ENCODE assay signal across 15 cellular contexts in the genomic region with DNA sequence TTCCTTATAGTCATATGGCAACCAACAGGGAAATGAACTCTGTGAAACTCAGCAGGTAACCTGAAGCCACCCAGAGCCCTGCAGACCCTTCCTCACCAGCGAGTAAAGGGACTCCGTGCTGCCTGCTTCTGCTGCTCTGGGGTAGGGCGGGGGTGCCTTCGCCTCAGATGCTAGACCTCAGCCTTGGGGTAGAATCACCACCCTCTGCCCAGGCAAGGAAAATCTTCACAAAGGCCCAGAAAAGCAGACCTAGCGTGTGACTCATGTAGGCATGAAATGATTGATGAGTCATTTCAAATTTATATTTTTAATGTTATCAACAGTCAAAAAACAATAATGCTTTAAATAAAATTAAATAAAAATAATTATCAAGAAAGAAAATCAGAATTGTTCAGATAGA. TPM values are rescaled to one million over a fixed set of nuclear protein-coding genes. Genes with fewer than 3 reads are reported as not detected.
DNase-seq lines count a peak whose midpoint lies in the region; ATAC-seq and TF ChIP-seq lines count a peak whose summit lies in the region.
"Had no signal": no experiment of that assay in that cellular context is flagged by ENCODE, and none has a peak within 500 bp of the region (broad histone marks: within the 10 kb centered on the region; RNA-seq: fewer than 3 reads in every experiment).

No MANE protein-coding gene starts in this region.

- TF ChIP-seq POLR2A in Peyer's patch (IDR thresholded peaks at IDR 0.05) = no peak

- peaks cover 28% of the 10 kb centered on the region for H3K36me3 Mint-ChIP-seq in activated T-helper 2 cell treated with anti-CD3 and anti-CD28 coated beads, Interferon-gamma antibody, Interleukin-2, Interleukin-4, amounts not matched to agents 10 μg/mL and 5 μg/mL and 100 μg/mL, durations not matched to agents 14 hours and 24 hours and 36 hours (ENCODE audit: low read depth)

- no peak for DNase-seq in activated T-helper 2 cell treated with anti-CD3 and anti-CD28 coated beads, Interferon-gamma antibody, Interleukin-2, Interleukin-4, amounts not matched to agents 10 μg/mL and 5 μg/mL and 100 μg/mL, durations not matched to agents 14 hours and 24 hours and 36 hours (ENCODE audit: low spot score)
- DNase-seq in lower lobe of right lung (no peak), AG08396 (ENCODE audit: low spot score) (no peak), colonic mucosa (no peak), glomerular visceral epithelial cell (ENCODE audit: extremely low spot score) (no peak), Peyer's patch (no peak)
- DNase-seq: H9, Kasumi-1, NCI-H226 had no signal

- no peak for TF ChIP-seq CTCF in lower lobe of right lung (IDR thresholded peaks at IDR 0.05)
- no peak for TF ChIP-seq CTCF in colonic mucosa (IDR thresholded peaks at IDR 0.05)
- no peak for TF ChIP-seq CTCF in Peyer's patch (IDR thresholded peaks at IDR 0.05)

- peak; percentile 13 for ATAC-seq in HG02938 (IDR thresholded peaks at IDR 0.05; ENCODE audit: unreplicated experiment)
- ATAC-seq in lower lobe of right lung = no peak

- peak overlapping the region in 9 of 11 experiments; percentile 71 to 87 (median 79); a peak in 16 of 22 replicates for H3K27ac ChIP-seq in BLaER1 treated with 17β-estradiol and CSF1 and Interleukin-3, amounts not matched to agents 10 nM and 100 nM
- H3K27ac ChIP-seq in lower lobe of right lung = peak overlapping the region; percentile 31
- H3K27ac ChIP-seq in colonic mucosa = no peak overlapping the region
- peak overlapping the region in 1 of 4 donors; percentile 0 for H3K27ac ChIP-seq in Peyer's patch
- H3K27ac ChIP-seq: C4-2B, cardiac muscle cell had no signal

- H3K4me3 Mint-ChIP-seq in activated T-helper 2 cell treated with anti-CD3 and anti-CD28 coated beads, Interferon-gamma antibody, Interleukin-2, Interleukin-4, amounts not matched to agents 10 μg/mL and 5 μg/mL and 100 μg/mL, durations not matched to agents 14 hours and 24 hours and 36 hours (ENCODE audit: low read depth) = no peak overlapping the region
- H3K4me3 Mint-ChIP-seq: H9, nephron had no signal

- no peaks in the 10 kb centered on the region for H3K27me3 Mint-ChIP-seq in activated T-helper 2 cell treated with anti-CD3 and anti-CD28 coated beads, Interferon-gamma antibody, Interleukin-2, Interleukin-4, amounts not matched to agents 10 μg/mL and 5 μg/mL and 100 μg/mL, durations not matched to agents 14 hours and 24 hours and 36 hours (ENCODE audit: low read depth)

- H3K27me3 ChIP-seq in BLaER1 treated with 17β-estradiol and CSF1 and Interleukin-3, amounts not matched to agents 10 nM and 100 nM = no peaks in the 10 kb centered on the region
- no peaks in the 10 kb centered on the region for H3K27me3 ChIP-seq in lower lobe of right lung (ENCODE audit: low read depth)
- H3K27me3 ChIP-seq in colonic mucosa = no peaks in the 10 kb centered on the region
- H3K27me3 ChIP-seq in Peyer's patch = no peaks in the 10 kb centered on the region
- H3K27me3 ChIP-seq: cardiac muscle cell, suprapubic skin had no signal

- peaks cover 1 to 9% (median 5%) of the 10 kb centered on the region in 11 experiments; a peak in 19 of 22 replicates for H3K9me3 ChIP-seq in BLaER1 treated with 17β-estradiol and CSF1 and Interleukin-3, amounts not matched to agents 10 nM and 100 nM (replicated peaks in 1 of 11)
- H3K9me3 ChIP-seq in lower lobe of right lung = no peaks in the 10 kb centered on the region
- H3K9me3 ChIP-seq in colonic mucosa = no peaks in the 10 kb centered on the region
- H3K9me3 ChIP-seq in Peyer's patch = no peaks in the 10 kb centered on the region
- H3K9me3 ChIP-seq: suprapubic skin had no signal

- no peak overlapping the region for H3K4me3 ChIP-seq in BLaER1 treated with 17β-estradiol and CSF1 and Interleukin-3, amounts not matched to agents 10 nM and 100 nM
- H3K4me3 ChIP-seq in lower lobe of right lung (no peak overlapping the region), colonic mucosa (no peak overlapping the region), Peyer's patch (no peak overlapping the region)
- H3K4me3 ChIP-seq: cardiac muscle cell, suprapubic skin had no signal

- intact Hi-C loops in activated T-helper 2 cell treated with anti-CD3 and anti-CD28 coated beads, Interferon-gamma antibody, Interleukin-2, Interleukin-4, amounts not matched to agents 10 μg/mL and 5 μg/mL and 100 μg/mL, durations not matched to agents 14 hours and 24 hours and 36 hours (cut with micrococcal nuclease) = loop anchor here (10.0 kb wide), 1 partner anchor 356 kb away; the partner anchor contains the start of genes NT5DC2 and UQCC5
- intact Hi-C loops in lower lobe of right lung (cut with DNase I) (no loop called here), colonic mucosa (cut with DNase I) (no loop called here)

- peaks cover 47 to 62% (median 58%) of the 10 kb centered on the region in 10 experiments for H3K4me1 ChIP-seq in BLaER1 treated with 17β-estradiol and CSF1 and Interleukin-3, amounts not matched to agents 10 nM and 100 nM
- H3K4me1 ChIP-seq in lower lobe of right lung (peaks cover 73% of the 10 kb centered on the region), colonic mucosa (no peaks in the 10 kb centered on the region), Peyer's patch (peaks cover 0 to 43% (median 6%) of the 10 kb centered on the region in 4 donors)

- peak overlapping the region; percentile 51 for H3K27ac Mint-ChIP-seq in activated T-helper 2 cell treated with anti-CD3 and anti-CD28 coated beads, Interferon-gamma antibody, Interleukin-2, Interleukin-4, amounts not matched to agents 10 μg/mL and 5 μg/mL and 100 μg/mL, durations not matched to agents 14 hours and 24 hours and 36 hours

- H3K4me1 Mint-ChIP-seq in activated T-helper 2 cell treated with anti-CD3 and anti-CD28 coated beads, Interferon-gamma antibody, Interleukin-2, Interleukin-4, amounts not matched to agents 10 μg/mL and 5 μg/mL and 100 μg/mL, durations not matched to agents 14 hours and 24 hours and 36 hours (ENCODE audit: low read depth) = peaks cover 49% of the 10 kb centered on the region

- H4K20me1 ChIP-seq in BLaER1 treated with 17β-estradiol and CSF1 and Interleukin-3, amounts not matched to agents 10 nM and 100 nM = peaks cover 0 to 63% (median 6%) of the 10 kb centered on the region in 11 experiments; a peak in 10 of 22 replicates

- H3K9me3 Mint-ChIP-seq in activated T-helper 2 cell treated with anti-CD3 and anti-CD28 coated beads, Interferon-gamma antibody, Interleukin-2, Interleukin-4, amounts not matched to agents 10 μg/mL and 5 μg/mL and 100 μg/mL, durations not matched to agents 14 hours and 24 hours and 36 hours = no peaks in the 10 kb centered on the region
- H3K9me3 Mint-ChIP-seq: H9 had no signal

- peaks cover 10 to 63% (median 26%) of the 10 kb centered on the region in 11 experiments; a peak in 21 of 22 replicates for H3K36me3 ChIP-seq in BLaER1 treated with 17β-estradiol and CSF1 and Interleukin-3, amounts not matched to agents 10 nM and 100 nM
- H3K36me3 ChIP-seq in lower lobe of right lung (peaks cover 6% of the 10 kb centered on the region), colonic mucosa (no peaks in the 10 kb centered on the region), Peyer's patch (no peaks in the 10 kb centered on the region)
- H3K36me3 ChIP-seq: cardiac muscle cell, suprapubic skin had no signal

- H3K4me2 ChIP-seq in BLaER1 treated with 17β-estradiol and CSF1 and Interleukin-3, amounts not matched to agents 10 nM and 100 nM = peak overlapping the region in 8 of 11 experiments; percentile 16 to 100 (median 98); a peak in 15 of 22 replicates

- H3K9ac ChIP-seq in BLaER1 treated with 17β-estradiol and CSF1 and Interleukin-3, amounts not matched to agents 10 nM and 100 nM = peak overlapping the region in 4 of 11 experiments; percentile 43 to 68 (median 58); a peak in 6 of 22 replicates
- H3K9ac ChIP-seq in colonic mucosa (ENCODE audit: low read depth in 2 of 2, low read length in 2 of 2) = no peak overlapping the region

RNA-seq across cellular contexts. Expression of gene STIMATE, which starts 6.6 kb away (rescaled TPM):
- total RNA-seq in activated T-helper 2 cell treated with anti-CD3 and anti-CD28 coated beads, Interferon-gamma antibody, Interleukin-2, Interleukin-4, amounts not matched to agents 10 μg/mL and 5 μg/mL and 100 μg/mL, durations not matched to agents 14 hours and 24 hours and 36 hours = 17.4 and 17.6 TPM in 2 replicates
- total RNA-seq in lower lobe of right lung = 42.4 TPM
- total RNA-seq in colonic mucosa = 10 to 100 TPM in 1 of 2 donors, 1 to 10 TPM in 1; 7.4 to 15.3 TPM
- 10 to 100 TPM; 16.1 to 91.6 (median 17.0) TPM for total RNA-seq in Peyer's patch

RNA-seq across cellular contexts. Expression of gene MUSTN1, which starts 55.9 kb away (rescaled TPM):
- 1.9 and 2.6 TPM in 2 replicates for total RNA-seq in activated T-helper 2 cell treated with anti-CD3 and anti-CD28 coated beads, Interferon-gamma antibody, Interleukin-2, Interleukin-4, amounts not matched to agents 10 μg/mL and 5 μg/mL and 100 μg/mL, durations not matched to agents 14 hours and 24 hours and 36 hours
- total RNA-seq in lower lobe of right lung (7.3 TPM), colonic mucosa (1 to 10 TPM; 1.5 to 3.2 TPM), Peyer's patch (10 to 100 TPM in 2 of 4 donors, 1 to 10 TPM in 2; 2.3 to 28.9 (median 11.9) TPM)
- total RNA-seq: cardiac muscle cell had no signal
